In the genomic region with DNA sequence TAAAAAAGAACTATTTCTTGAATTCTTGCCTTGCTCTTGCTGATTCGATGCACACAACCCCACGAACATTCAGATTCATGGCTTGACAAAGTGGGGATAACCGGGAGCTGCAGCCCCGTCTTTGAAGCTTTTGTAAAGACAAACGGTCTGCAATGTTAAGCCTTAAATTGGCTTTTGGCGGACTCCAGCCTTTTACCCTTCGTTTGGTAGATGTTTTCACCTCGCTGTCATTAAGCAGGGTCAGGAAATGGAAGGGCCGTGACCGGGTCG, we compare ENCODE assay signal across 8 cellular contexts. TPM values are rescaled to one million over a fixed set of nuclear protein-coding genes. Genes with fewer than 3 reads are reported as not detected.
DNase-seq lines count a peak whose midpoint lies in the region; ATAC-seq and TF ChIP-seq lines count a peak whose summit lies in the region.

No MANE protein-coding gene starts in this region.

- H3K23ac ChIP-seq in H9 (ENCODE audit: insufficient read length, low read depth, low read length) = no peak overlapping the region

- peak overlapping the region; percentile 92 to 95 for H3K4me3 Mint-ChIP-seq in H9
- peak overlapping the region; percentile 94 to 99 for H3K4me3 Mint-ChIP-seq in activated T-cell treated with anti-CD3 and anti-CD28 coated beads, Interleukin-2, amount 50 U/mL, for 72 hours
- H3K4me3 Mint-ChIP-seq in stimulated activated memory B cell treated with anti-CD40 and anti-IgM and Interleukin-4, amounts not matched to agents 10 μg/mL and 1 μg/mL and 100 μg/mL, for 72 hours = peak overlapping the region; percentile 98

- H3K9me3 ChIP-seq in H9 (ENCODE audit: control insufficient read depth, low read depth, low read length) (no peaks in the 10 kb centered on the region), iPS DF 6.9 (ENCODE audit: control insufficient read depth, insufficient read depth, low read length) (no peaks in the 10 kb centered on the region)

- no peak overlapping the region for H2BK5ac ChIP-seq in H9 (ENCODE audit: insufficient read length, low read length)

- H3K27me3 ChIP-seq in H9 (ENCODE audit: insufficient read depth, low read length) (no peaks in the 10 kb centered on the region), iPS DF 6.9 (ENCODE audit: control insufficient read depth, insufficient read depth, low read length) (no peaks in the 10 kb centered on the region)

- no peak overlapping the region for H2AK5ac ChIP-seq in H9 (ENCODE audit: insufficient read length, low read length)

- H3K4me1 ChIP-seq in H9 (ENCODE audit: insufficient read depth, low read length) (no peaks in the 10 kb centered on the region), iPS DF 6.9 (ENCODE audit: control insufficient read depth, insufficient read depth, low read length) (no peaks in the 10 kb centered on the region)

- no peak overlapping the region for H3K18ac ChIP-seq in H9 (ENCODE audit: insufficient read length, low read depth, low read length)

- H4K8ac ChIP-seq in H9 (replicated peaks; ENCODE audit: insufficient read length, low read depth, low read length) = no peak overlapping the region

- H2BK20ac ChIP-seq in H9 (ENCODE audit: low read depth, low read length, poor library complexity, severe bottlenecking) = no peak overlapping the region

- H3K4me3 ChIP-seq in AG04449 (ENCODE audit: low read depth, low read length) (peak overlapping the region; percentile 89), iPS DF 6.9 (ENCODE audit: low read length) (peak overlapping the region; percentile 70; the same call in 1 of the 2 replicates)

- H4K91ac ChIP-seq in H9 (ENCODE audit: insufficient read length, low read depth, low read length) = no peak overlapping the region

- no peaks in the 10 kb centered on the region for H3K9me3 Mint-ChIP-seq in H9
- H3K9me3 Mint-ChIP-seq in activated T-cell treated with anti-CD3 and anti-CD28 coated beads, Interleukin-2, amount 50 U/mL, for 72 hours = no peaks in the 10 kb centered on the region
- H3K9me3 Mint-ChIP-seq in stimulated activated memory B cell treated with anti-CD40 and anti-IgM and Interleukin-4, amounts not matched to agents 10 μg/mL and 1 μg/mL and 100 μg/mL, for 72 hours = no peaks in the 10 kb centered on the region

- no peaks in the 10 kb centered on the region for H3K36me3 ChIP-seq in iPS DF 6.9 (ENCODE audit: control insufficient read depth, insufficient read depth, low read length)

- H4K20me1 ChIP-seq in H9 (ENCODE audit: control insufficient read depth, insufficient read depth, insufficient read length) = no peaks in the 10 kb centered on the region

- H3K27ac Mint-ChIP-seq in H9 = peak overlapping the region in 1 of 3 experiments; percentile 6; a peak in 1 of 7 replicates
- H3K27ac Mint-ChIP-seq in activated T-cell treated with anti-CD3 and anti-CD28 coated beads, Interleukin-2, amount 50 U/mL, for 72 hours = peak overlapping the region; percentile 94
- H3K27ac Mint-ChIP-seq in stimulated activated memory B cell treated with anti-CD40 and anti-IgM and Interleukin-4, amounts not matched to agents 10 μg/mL and 1 μg/mL and 100 μg/mL, for 72 hours = peak overlapping the region; percentile 95

- H3K27me3 Mint-ChIP-seq in H9 (ENCODE audit: low read depth) = peaks cover 9% of the 10 kb centered on the region
- no peaks in the 10 kb centered on the region for H3K27me3 Mint-ChIP-seq in activated T-cell treated with anti-CD3 and anti-CD28 coated beads, Interleukin-2, amount 50 U/mL, for 72 hours (ENCODE audit: low read depth)
- peaks cover 13% of the 10 kb centered on the region for H3K27me3 Mint-ChIP-seq in stimulated activated memory B cell treated with anti-CD40 and anti-IgM and Interleukin-4, amounts not matched to agents 10 μg/mL and 1 μg/mL and 100 μg/mL, for 72 hours

- no peak overlapping the region; the same call in 1 of the 2 replicates for H3K14ac ChIP-seq in H9 (ENCODE audit: insufficient read depth, low read length)

- H2BK120ac ChIP-seq in H9 (ENCODE audit: low read depth, low read length, poor library complexity, severe bottlenecking) = no peak overlapping the region

- no peak overlapping the region for H2BK15ac ChIP-seq in H9 (ENCODE audit: low read depth, low read length)

- H3K27ac ChIP-seq in H9 (ENCODE audit: insufficient read length, low read depth, low read length) (no peak overlapping the region), iPS DF 6.9 (ENCODE audit: low read length) (no peak overlapping the region)

- peak overlapping the region; percentile 51 for H3K9ac ChIP-seq in H9 (ENCODE audit: extremely low read depth, insufficient read length, low read length)

- no peaks in the 10 kb centered on the region for H3K79me2 ChIP-seq in H9 (ENCODE audit: insufficient read depth, low read length)

- peaks cover 10% of the 10 kb centered on the region for H3K23me2 ChIP-seq in H9 (ENCODE audit: insufficient read length, low read depth, low read length, poor library complexity, severe bottlenecking)

- no peak for TF ChIP-seq CTCF in AG04449 (IDR thresholded peaks at IDR 0.05; ENCODE audit: insufficient read depth, low read length, missing control alignments)
- no peak for TF ChIP-seq CTCF in H9 (conservative IDR thresholded peaks at IDR 0.05)

- no peak overlapping the region for H2BK12ac ChIP-seq in H9 (ENCODE audit: insufficient read length, low read depth, low read length)

- peaks cover 15% of the 10 kb centered on the region in 2 experiments; a peak in 3 of 4 replicates for H3K4me1 Mint-ChIP-seq in H9
- H3K4me1 Mint-ChIP-seq in activated T-cell treated with anti-CD3 and anti-CD28 coated beads, Interleukin-2, amount 50 U/mL, for 72 hours (ENCODE audit: low read depth) = peaks cover 41% of the 10 kb centered on the region
- H3K4me1 Mint-ChIP-seq in stimulated activated memory B cell treated with anti-CD40 and anti-IgM and Interleukin-4, amounts not matched to agents 10 μg/mL and 1 μg/mL and 100 μg/mL, for 72 hours = peaks cover 54% of the 10 kb centered on the region

- peaks cover 0 to 13% (median 9%) of the 10 kb centered on the region in 3 experiments; a peak in 2 of 7 replicates for H3K36me3 Mint-ChIP-seq in H9 (ENCODE audit: insufficient read depth in 1 of 3, low read depth in 3 of 3)
- H3K36me3 Mint-ChIP-seq in activated T-cell treated with anti-CD3 and anti-CD28 coated beads, Interleukin-2, amount 50 U/mL, for 72 hours (ENCODE audit: insufficient read depth in 2 of 2) = peaks cover 0 to 5% of the 10 kb centered on the region in 2 donors
- H3K36me3 Mint-ChIP-seq in stimulated activated memory B cell treated with anti-CD40 and anti-IgM and Interleukin-4, amounts not matched to agents 10 μg/mL and 1 μg/mL and 100 μg/mL, for 72 hours = peaks cover 12% of the 10 kb centered on the region

- DNase-seq in AG04449 (ENCODE audit: low read depth, low spot score) (no peak), H9 (no peak), iPS DF 6.9 (ENCODE audit: low read depth, low spot score) (no peak), dermis blood vessel endothelial cell (no peak), kidney tubule cell (ENCODE audit: low spot score) (no peak)
- no peak for DNase-seq in activated T-cell treated with anti-CD3 and anti-CD28 coated beads, Interleukin-2, amount 50 U/mL, for 72 hours
- no peak for DNase-seq in stimulated activated CD4-positive, alpha-beta T cell treated with anti-CD3 and anti-CD28 coated beads, Interleukin-12 subunit alpha, Interleukin-12 subunit beta, amount 100 ng/mL, for 4 hours

- WGBS in H9 (ENCODE audit: extremely low coverage, insufficient read length, low lambda C conversion rate) = no CpG with 5 or more reads among the region's 11 CpGs
- no CpG with 5 or more reads among the region's 11 CpGs for WGBS in iPS DF 6.9 (ENCODE audit: insufficient coverage, insufficient read length)

- H3K4ac ChIP-seq in H9 (ENCODE audit: low read depth, low read length) = no peak overlapping the region

- H3K56ac ChIP-seq in H9 (ENCODE audit: insufficient read length, low read depth, low read length) = no peak overlapping the region

- H2AFZ ChIP-seq in H9 (ENCODE audit: low read length) = peak overlapping the region; percentile 88

- POLR2A ChIA-PET in AG04449 (lab: Yijun Ruan, JAX) = interaction anchor here (1.3 to 1.4 kb wide), 2 partner anchors 9 to 20 kb away, joined by 3 to 8 read pairs; no protein-coding TSS in a partner anchor

- H3T11ph ChIP-seq in H9 (ENCODE audit: low read length) = no peak overlapping the region

- peak overlapping the region; percentile 71 for H3K4me2 ChIP-seq in H9 (ENCODE audit: insufficient read depth, insufficient read length, low read length)

- H3K79me1 ChIP-seq in H9 (ENCODE audit: insufficient read depth, low read depth, low read length, poor library complexity, severe bottlenecking) = no peaks in the 10 kb centered on the region

- CTCF ChIA-PET in AG04449 (lab: Yijun Ruan, JAX) = interaction anchor here (0.8 to 1.5 kb wide), 4 partner anchors 18 to 294 kb away, joined by 3 to 8 read pairs (median 4); no protein-coding TSS in a partner anchor

- H4K5ac ChIP-seq in H9 (ENCODE audit: insufficient read length, low read depth, low read length) = no peak overlapping the region

- ATAC-seq in activated T-cell treated with anti-CD3 and anti-CD28 coated beads, Interleukin-2, amount 50 U/mL, for 72 hours (replicated peaks in 1 of 2) = no peak
- no peak for ATAC-seq in stimulated activated memory B cell treated with anti-CD40 and anti-IgM and Interleukin-4, amounts not matched to agents 10 μg/mL and 1 μg/mL and 100 μg/mL, for 72 hours

RNA-seq across cellular contexts. Expression of gene MAP2K5, which starts 0.4 kb away (rescaled TPM):
- total RNA-seq in H9 (2021) = 13.2 and 15.0 TPM in 2 replicates
- total RNA-seq in activated T-cell treated with anti-CD3 and anti-CD28 coated beads, Interleukin-2, amount 50 U/mL, for 72 hours = 10 to 100 TPM; 36.2 to 37.8 TPM
- total RNA-seq in dermis blood vessel endothelial cell = 6.8 and 7.5 TPM in 2 replicates

RNA-seq across cellular contexts. Expression of gene C15orf61, which starts 21.2 kb away (rescaled TPM):
- 2.6 and 2.9 TPM in 2 replicates for total RNA-seq in H9 (2021)
- 1 to 10 TPM; 5.3 TPM for total RNA-seq in activated T-cell treated with anti-CD3 and anti-CD28 coated beads, Interleukin-2, amount 50 U/mL, for 72 hours
- 1.5 and 1.6 TPM in 2 replicates for total RNA-seq in dermis blood vessel endothelial cell
